Comparison of ENCODE assay signal across 8 cellular contexts in genomic region chr7:100888988-100889760, GRCh38. TPM values are rescaled to one million over a fixed set of nuclear protein-coding genes. Genes with fewer than 3 reads are reported as not detected.
A peak's percentile ranks its signal among the peaks of the same experiment; 100 is the strongest.
DNase-seq lines count a peak whose midpoint lies in the region; ATAC-seq, FAIRE-seq and TF ChIP-seq lines count a peak whose summit lies in the region.

UFSP1 (minus strand) TSS chr7:100889715; CDS start chr7:100889271, 444 bp downstream.

- WGBS in stomach, 5 donors, result 0 to 3% (median 2%) methylated on average over 15 to 72 of the region's 73 CpGs

- peaks cover 24% of the 10 kb centered on the region for H3K79me2 ChIP-seq in keratinocyte (ENCODE audit: control insufficient read depth, insufficient read depth, low read length)

- dilution Hi-C loops in keratinocyte (cut with MboI; ENCODE audit: extremely low pct_ligation_motif_present, low sequenced_read_pairs), result loop anchor here (10.0 kb wide), 1 partner anchor 56 kb away; the partner anchor contains the start of gene MUC3A

- no peak for TF ChIP-seq CTCF in keratinocyte (optimal IDR thresholded peaks at IDR 0.05 in 1 of 3, IDR thresholded peaks at IDR 0.05 in 1 of 3, conservative IDR thresholded peaks at IDR 0.05 in 1 of 3; ENCODE audit: extremely low read depth in 1 of 3, insufficient read depth in 2 of 3, low read length in 3 of 3)
- peak in 1 of 7 experiments; percentile 5 for TF ChIP-seq CTCF in stomach (IDR thresholded peaks at IDR 0.05)

- peak within 1 kb of the TSS; percentile 73 for H3K9ac ChIP-seq in keratinocyte (ENCODE audit: control insufficient read depth, extremely low read depth, insufficient read depth, low read length)

- ATAC-seq in GM19455 (IDR thresholded peaks at IDR 0.05; ENCODE audit: unreplicated experiment), result peak; percentile 33

- no peak for TF ChIP-seq POLR2A in stomach (IDR thresholded peaks at IDR 0.05)

- H3K9me3 ChIP-seq in keratinocyte (ENCODE audit: control insufficient read depth, low read depth, low read length) (no peaks in the 10 kb centered on the region), stomach (no peaks in the 10 kb centered on the region)

- intact Hi-C loops in stomach (cut with DNase I; ENCODE audit: low total_unique reads), result no loop called here

- DNase-seq in COLO668 (lab: John Stamatoyannopoulos, UW; ENCODE audit: unreplicated experiment) (peak; percentile 76), HT1080 (ENCODE audit: low read depth) (peak; percentile 54), keratinocyte (ENCODE audit: low read depth, low spot score) (no peak), stomach (no peak), SK-N-DZ (ENCODE audit: low spot score) (no peak), COR-L47 (lab: John Stamatoyannopoulos, UW) (no peak)

- H3K36me3 ChIP-seq in keratinocyte (ENCODE audit: control insufficient read depth in 2 of 2, extremely low read depth in 1 of 2, insufficient read depth in 2 of 2, low read length in 2 of 2) (peaks cover 26 to 33% of the 10 kb centered on the region in 2 experiments), stomach (peaks cover 46 to 47% (median 46%) of the 10 kb centered on the region in 4 donors)

- H3K27ac ChIP-seq in angular gyrus (ENCODE audit: low read depth, low read length), result peak within 1 kb of the TSS; percentile 88
- peak within 1 kb of the TSS; percentile 71 for H3K27ac ChIP-seq in keratinocyte (ENCODE audit: control insufficient read depth, insufficient read depth, low read length)
- H3K27ac ChIP-seq in stomach, result peak within 1 kb of the TSS; percentile 88 to 93 (median 92)

- H3K27me3 ChIP-seq in keratinocyte (ENCODE audit: control insufficient read depth, extremely low read depth, insufficient read depth, low read length), result peaks cover 6% of the 10 kb centered on the region
- H3K27me3 ChIP-seq in stomach, result peaks cover 0 to 28% (median 0%) of the 10 kb centered on the region in 3 donors

- H4K20me1 ChIP-seq in keratinocyte (ENCODE audit: control insufficient read depth, extremely low read depth, insufficient read depth, low read length), result peaks cover 2% of the 10 kb centered on the region

- no peak for TF ChIP-seq EP300 in stomach (IDR thresholded peaks at IDR 0.05)

- H3K4me1 ChIP-seq in keratinocyte (ENCODE audit: control insufficient read depth, extremely low read depth, insufficient read depth, low read length), result peaks cover 35% of the 10 kb centered on the region
- peaks cover 32 to 51% (median 45%) of the 10 kb centered on the region in 4 donors for H3K4me1 ChIP-seq in stomach

- H3K4me3 ChIP-seq in keratinocyte (ENCODE audit: control insufficient read depth in 2 of 3, extremely low read depth in 1 of 3, insufficient read depth in 2 of 3, low read depth in 1 of 3, low read length in 3 of 3) (peak within 1 kb of the TSS; percentile 66 to 75 (median 69)), stomach (peak within 1 kb of the TSS; percentile 59 to 82 (median 71))

- H3K4me2 ChIP-seq in keratinocyte (ENCODE audit: control insufficient read depth, extremely low read depth, insufficient read depth, low read depth, low read length), result peak within 1 kb of the TSS; percentile 85

- peak within 1 kb of the TSS; percentile 89 for H2AFZ ChIP-seq in keratinocyte (ENCODE audit: control insufficient read depth, low read length)

- no peak for FAIRE-seq in keratinocyte (lab: Jason Lieb, UNC)

- H3K9me1 ChIP-seq in keratinocyte (ENCODE audit: control insufficient read depth, extremely low read depth, insufficient read depth, low read length), result no peaks in the 10 kb centered on the region

RNA-seq across cellular contexts. Expression of gene UFSP1, which starts in this region (rescaled TPM):
- 7.4 and 8.9 TPM in 2 replicates for total RNA-seq in HT1080 (2014; rRNA removed; shearing (Covaris generic))
- 5.6 and 6.6 TPM in 2 replicates for polyA plus RNA-seq in HT1080 (2015; cell fraction: cytosol; rRNA removed)
- 4.8 and 5.2 TPM in 2 replicates for polyA plus RNA-seq in HT1080 (2015; cell fraction: nucleus; rRNA removed)
- polyA plus RNA-seq in keratinocyte (1.0 to 1.4 TPM (median 1.2 TPM) in 3 replicates), stomach (1 to 10 TPM; 2.0 to 4.3 (median 4.1) TPM)
- polyA plus RNA-seq in keratinocyte (2011; ENCODE audit: low read depth), result not detected
- polyA plus RNA-seq in keratinocyte (2011; cell fraction: cytosol; rRNA removed), result 0.34 and 1.1 TPM in 2 replicates
- 0.93 and 1.3 TPM in 2 replicates for polyA plus RNA-seq in keratinocyte (2011; cell fraction: nucleus; rRNA removed)
- 1.5 and 2.4 TPM in 2 replicates for polyA plus RNA-seq in keratinocyte (2012; ENCODE audit: low replicate concordance)
- 0.93 to 2.0 TPM (median 1.4 TPM) in 3 replicates for polyA minus RNA-seq in keratinocyte
- 2.1 TPM for polyA minus RNA-seq in keratinocyte (2011; cell fraction: cytosol; rRNA and poly(A)+ RNA removed)
- polyA minus RNA-seq in keratinocyte (2011; cell fraction: nucleus; rRNA and poly(A)+ RNA removed), result 0.62 and 0.95 TPM in 2 replicates
- total RNA-seq in stomach, result 10 to 100 TPM in 1 of 5 donors, under 1 TPM in 1, not detected in 3; 0.73 to 22.6 TPM
- polyA plus RNA-seq in SK-N-DZ (2014; cell fraction: cytosol; rRNA removed), result 1.4 and 2.5 TPM in 2 replicates
- 1.7 and 3.6 TPM in 2 replicates for polyA plus RNA-seq in SK-N-DZ (2014; cell fraction: nucleus; rRNA removed)

Comparison
In these comparisons a context has a peak if more than half of its experiments do, and no peak if none do; other contexts are left out.
1. DNase-seq: peak in COLO668 (single experiment) and HT1080 (single experiment); none in keratinocyte (single experiment), stomach (single experiment), SK-N-DZ (single experiment) and COR-L47 (single experiment).
2. Peak in every context shown above with its lines, with median percentiles within 50 percentile points of each other: H3K27ac ChIP-seq.